ENCODE assay signal across 1 cellular context in genomic region chr22:12601870-12602779, GRCh38.
TF ChIP-seq lines count a peak whose summit lies in the region.

No MANE protein-coding gene starts in this region.

TF ChIP-seq in HepG2, 621 proteins besides CTCF, POLR2A, EP300 and RAD21 (continued from another document and continues in another):
- TF ChIP-seq ZNF556 (CRISPR knock-in tag; IDR thresholded peaks at IDR 0.05; ENCODE audit: borderline replicate concordance) (no peak), THAP8 (CRISPR knock-in tag; IDR thresholded peaks at IDR 0.05; ENCODE audit: borderline replicate concordance) (no peak), DMAP1 (CRISPR knock-in tag; IDR thresholded peaks at IDR 0.05) (no peak), ZNF614 (CRISPR knock-in tag; IDR thresholded peaks at IDR 0.05; ENCODE audit: borderline replicate concordance) (no peak), ZSCAN20 (CRISPR knock-in tag; IDR thresholded peaks at IDR 0.05; ENCODE audit: borderline replicate concordance) (no peak), E2F2 (CRISPR knock-in tag; IDR thresholded peaks at IDR 0.05; ENCODE audit: borderline replicate concordance) (no peak), MEIS2 (CRISPR knock-in tag; IDR thresholded peaks at IDR 0.05) (no peak), ETV6 (CRISPR knock-in tag; conservative IDR thresholded peaks at IDR 0.05) (no peak), ZFAT (CRISPR knock-in tag; conservative IDR thresholded peaks at IDR 0.05) (no peak), RFX1 (IDR thresholded peaks at IDR 0.05) (no peak), HNF4G (IDR thresholded peaks at IDR 0.05; ENCODE audit: borderline replicate concordance, low read depth, low read length) (no peak), HNF4G (CRISPR knock-in tag; IDR thresholded peaks at IDR 0.05; ENCODE audit: borderline replicate concordance, low read depth) (no peak), ZFP82 (CRISPR knock-in tag; IDR thresholded peaks at IDR 0.05; ENCODE audit: borderline replicate concordance) (no peak), RCOR2 (CRISPR knock-in tag; IDR thresholded peaks at IDR 0.05) (no peak), SRY (CRISPR knock-in tag; IDR thresholded peaks at IDR 0.05) (no peak), SMC3 (IDR thresholded peaks at IDR 0.05; ENCODE audit: low read length) (no peak), GABPB1 (CRISPR knock-in tag; IDR thresholded peaks at IDR 0.05) (peak; percentile 87), ZNF772 (CRISPR knock-in tag; IDR thresholded peaks at IDR 0.05) (no peak), MTF1 (CRISPR knock-in tag; IDR thresholded peaks at IDR 0.05) (no peak), TAF1 (CRISPR knock-in tag; IDR thresholded peaks at IDR 0.05) (0 out of 2 replicates have a peak, but pooled peaks have one; percentile 25), DNMT3B (CRISPR knock-in tag; conservative IDR thresholded peaks at IDR 0.05) (no peak), PHF8 (CRISPR knock-in tag; IDR thresholded peaks at IDR 0.05) (peak; percentile 31; the same call in 1 of the 2 replicates), ELF1 (CRISPR knock-in tag; IDR thresholded peaks at IDR 0.05) (peak; percentile 90), SCMH1 (CRISPR knock-in tag; IDR thresholded peaks at IDR 0.05; ENCODE audit: borderline replicate concordance) (no peak), ZNF263 (CRISPR knock-in tag; IDR thresholded peaks at IDR 0.05) (no peak), ZFY (CRISPR knock-in tag; IDR thresholded peaks at IDR 0.05) (peak; percentile 36; the same call in 1 of the 2 replicates), ZSCAN12 (CRISPR knock-in tag; IDR thresholded peaks at IDR 0.05) (no peak), TBP (CRISPR knock-in tag; IDR thresholded peaks at IDR 0.05) (no peak), ZNF326 (CRISPR knock-in tag; IDR thresholded peaks at IDR 0.05; ENCODE audit: borderline replicate concordance) (no peak), ZNF83 (CRISPR knock-in tag; IDR thresholded peaks at IDR 0.05; ENCODE audit: borderline replicate concordance) (no peak), ZBTB1 (CRISPR knock-in tag; IDR thresholded peaks at IDR 0.05; ENCODE audit: borderline replicate concordance) (no peak), NCOA1 (CRISPR knock-in tag; IDR thresholded peaks at IDR 0.05) (no peak), KMT2A (CRISPR knock-in tag; IDR thresholded peaks at IDR 0.05) (peak; percentile 58; the same call in 1 of the 2 replicates), NR2C2 (CRISPR knock-in tag; IDR thresholded peaks at IDR 0.05; ENCODE audit: borderline replicate concordance) (peak; percentile 76), HOXA3 (CRISPR knock-in tag; IDR thresholded peaks at IDR 0.05) (0 out of 2 replicates have a peak, but pooled peaks have one; percentile 22), ZNF496 (CRISPR knock-in tag; IDR thresholded peaks at IDR 0.05; ENCODE audit: insufficient replicate concordance) (no peak), KAT8 (CRISPR knock-in tag; IDR thresholded peaks at IDR 0.05) (peak; percentile 64; the same call in 1 of the 2 replicates), RBM39 (IDR thresholded peaks at IDR 0.05; ENCODE audit: low read depth, low read length, poor library complexity, severe bottlenecking) (peak; percentile 46), TSC22D2 (CRISPR knock-in tag; IDR thresholded peaks at IDR 0.05; ENCODE audit: borderline replicate concordance) (no peak), CREB1 (IDR thresholded peaks at IDR 0.05) (no peak), CREB1 (CRISPR knock-in tag; IDR thresholded peaks at IDR 0.05) (no peak), ADNP (CRISPR knock-in tag; IDR thresholded peaks at IDR 0.05) (no peak), NCOR1 (IDR thresholded peaks at IDR 0.05; ENCODE audit: borderline replicate concordance, low read length) (no peak), RFX5 (IDR thresholded peaks at IDR 0.05; ENCODE audit: low read depth, low read length) (no peak), ZSCAN22 (CRISPR knock-in tag; IDR thresholded peaks at IDR 0.05) (no peak), HDAC6 (IDR thresholded peaks at IDR 0.05; ENCODE audit: low read depth, low read length) (no peak), ZNF768 (CRISPR knock-in tag; IDR thresholded peaks at IDR 0.05) (no peak), ZNF788 (CRISPR knock-in tag; IDR thresholded peaks at IDR 0.05; ENCODE audit: borderline replicate concordance) (no peak), GATAD1 (CRISPR knock-in tag; IDR thresholded peaks at IDR 0.05) (peak; percentile 77), HHEX (CRISPR knock-in tag; IDR thresholded peaks at IDR 0.05) (no peak), THAP11 (CRISPR knock-in tag; IDR thresholded peaks at IDR 0.05) (peak; percentile 56; the same call in 1 of the 2 replicates), RXRA (CRISPR knock-in tag; IDR thresholded peaks at IDR 0.05) (no peak), CREB3 (CRISPR knock-in tag; IDR thresholded peaks at IDR 0.05) (no peak), NCOA5 (CRISPR knock-in tag; IDR thresholded peaks at IDR 0.05) (no peak), ZIK1 (CRISPR knock-in tag; IDR thresholded peaks at IDR 0.05; ENCODE audit: borderline replicate concordance, low read depth) (no peak), TFAP4 (IDR thresholded peaks at IDR 0.05; ENCODE audit: borderline replicate concordance, low read depth) (no peak), KLF16 (CRISPR knock-in tag; IDR thresholded peaks at IDR 0.05) (no peak), ASH2L (IDR thresholded peaks at IDR 0.05; ENCODE audit: insufficient read length, low read depth, low read length) (peak; percentile 40), FOSL2 (CRISPR knock-in tag; IDR thresholded peaks at IDR 0.05) (no peak), NR1H2 (CRISPR knock-in tag; IDR thresholded peaks at IDR 0.05; ENCODE audit: borderline replicate concordance, low read depth) (no peak), GABPA (IDR thresholded peaks at IDR 0.05; ENCODE audit: low read depth, low read length) (peak; percentile 37; the same call in 1 of the 2 replicates), GABPA (CRISPR knock-in tag; IDR thresholded peaks at IDR 0.05; ENCODE audit: low read depth) (peak; percentile 58; the same call in 1 of the 2 replicates)
- TF ChIP-seq, protein P1, sequence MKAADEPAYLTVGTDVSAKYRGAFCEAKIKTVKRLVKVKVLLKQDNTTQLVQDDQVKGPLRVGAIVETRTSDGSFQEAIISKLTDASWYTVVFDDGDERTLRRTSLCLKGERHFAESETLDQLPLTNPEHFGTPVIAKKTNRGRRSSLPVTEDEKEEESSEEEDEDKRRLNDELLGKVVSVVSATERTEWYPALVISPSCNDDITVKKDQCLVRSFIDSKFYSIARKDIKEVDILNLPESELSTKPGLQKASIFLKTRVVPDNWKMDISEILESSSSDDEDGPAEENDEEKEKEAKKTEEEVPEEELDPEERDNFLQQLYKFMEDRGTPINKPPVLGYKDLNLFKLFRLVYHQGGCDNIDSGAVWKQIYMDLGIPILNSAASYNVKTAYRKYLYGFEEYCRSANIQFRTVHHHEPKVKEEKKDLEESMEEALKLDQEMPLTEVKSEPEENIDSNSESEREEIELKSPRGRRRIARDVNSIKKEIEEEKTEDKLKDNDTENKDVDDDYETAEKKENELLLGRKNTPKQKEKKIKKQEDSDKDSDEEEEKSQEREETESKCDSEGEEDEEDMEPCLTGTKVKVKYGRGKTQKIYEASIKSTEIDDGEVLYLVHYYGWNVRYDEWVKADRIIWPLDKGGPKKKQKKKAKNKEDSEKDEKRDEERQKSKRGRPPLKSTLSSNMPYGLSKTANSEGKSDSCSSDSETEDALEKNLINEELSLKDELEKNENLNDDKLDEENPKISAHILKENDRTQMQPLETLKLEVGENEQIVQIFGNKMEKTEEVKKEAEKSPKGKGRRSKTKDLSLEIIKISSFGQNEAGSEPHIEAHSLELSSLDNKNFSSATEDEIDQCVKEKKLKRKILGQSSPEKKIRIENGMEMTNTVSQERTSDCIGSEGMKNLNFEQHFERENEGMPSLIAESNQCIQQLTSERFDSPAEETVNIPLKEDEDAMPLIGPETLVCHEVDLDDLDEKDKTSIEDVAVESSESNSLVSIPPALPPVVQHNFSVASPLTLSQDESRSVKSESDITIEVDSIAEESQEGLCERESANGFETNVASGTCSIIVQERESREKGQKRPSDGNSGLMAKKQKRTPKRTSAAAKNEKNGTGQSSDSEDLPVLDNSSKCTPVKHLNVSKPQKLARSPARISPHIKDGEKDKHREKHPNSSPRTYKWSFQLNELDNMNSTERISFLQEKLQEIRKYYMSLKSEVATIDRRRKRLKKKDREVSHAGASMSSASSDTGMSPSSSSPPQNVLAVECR (CRISPR knock-in tag; IDR thresholded peaks at IDR 0.05; ENCODE audit: borderline replicate concordance): peak; percentile 57; the same call in 1 of the 2 replicates
- TF ChIP-seq, protein P2, sequence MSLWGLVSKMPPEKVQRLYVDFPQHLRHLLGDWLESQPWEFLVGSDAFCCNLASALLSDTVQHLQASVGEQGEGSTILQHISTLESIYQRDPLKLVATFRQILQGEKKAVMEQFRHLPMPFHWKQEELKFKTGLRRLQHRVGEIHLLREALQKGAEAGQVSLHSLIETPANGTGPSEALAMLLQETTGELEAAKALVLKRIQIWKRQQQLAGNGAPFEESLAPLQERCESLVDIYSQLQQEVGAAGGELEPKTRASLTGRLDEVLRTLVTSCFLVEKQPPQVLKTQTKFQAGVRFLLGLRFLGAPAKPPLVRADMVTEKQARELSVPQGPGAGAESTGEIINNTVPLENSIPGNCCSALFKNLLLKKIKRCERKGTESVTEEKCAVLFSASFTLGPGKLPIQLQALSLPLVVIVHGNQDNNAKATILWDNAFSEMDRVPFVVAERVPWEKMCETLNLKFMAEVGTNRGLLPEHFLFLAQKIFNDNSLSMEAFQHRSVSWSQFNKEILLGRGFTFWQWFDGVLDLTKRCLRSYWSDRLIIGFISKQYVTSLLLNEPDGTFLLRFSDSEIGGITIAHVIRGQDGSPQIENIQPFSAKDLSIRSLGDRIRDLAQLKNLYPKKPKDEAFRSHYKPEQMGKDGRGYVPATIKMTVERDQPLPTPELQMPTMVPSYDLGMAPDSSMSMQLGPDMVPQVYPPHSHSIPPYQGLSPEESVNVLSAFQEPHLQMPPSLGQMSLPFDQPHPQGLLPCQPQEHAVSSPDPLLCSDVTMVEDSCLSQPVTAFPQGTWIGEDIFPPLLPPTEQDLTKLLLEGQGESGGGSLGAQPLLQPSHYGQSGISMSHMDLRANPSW (CRISPR knock-in tag; IDR thresholded peaks at IDR 0.05; ENCODE audit: borderline replicate concordance): no peak
- TF ChIP-seq, protein P3, sequence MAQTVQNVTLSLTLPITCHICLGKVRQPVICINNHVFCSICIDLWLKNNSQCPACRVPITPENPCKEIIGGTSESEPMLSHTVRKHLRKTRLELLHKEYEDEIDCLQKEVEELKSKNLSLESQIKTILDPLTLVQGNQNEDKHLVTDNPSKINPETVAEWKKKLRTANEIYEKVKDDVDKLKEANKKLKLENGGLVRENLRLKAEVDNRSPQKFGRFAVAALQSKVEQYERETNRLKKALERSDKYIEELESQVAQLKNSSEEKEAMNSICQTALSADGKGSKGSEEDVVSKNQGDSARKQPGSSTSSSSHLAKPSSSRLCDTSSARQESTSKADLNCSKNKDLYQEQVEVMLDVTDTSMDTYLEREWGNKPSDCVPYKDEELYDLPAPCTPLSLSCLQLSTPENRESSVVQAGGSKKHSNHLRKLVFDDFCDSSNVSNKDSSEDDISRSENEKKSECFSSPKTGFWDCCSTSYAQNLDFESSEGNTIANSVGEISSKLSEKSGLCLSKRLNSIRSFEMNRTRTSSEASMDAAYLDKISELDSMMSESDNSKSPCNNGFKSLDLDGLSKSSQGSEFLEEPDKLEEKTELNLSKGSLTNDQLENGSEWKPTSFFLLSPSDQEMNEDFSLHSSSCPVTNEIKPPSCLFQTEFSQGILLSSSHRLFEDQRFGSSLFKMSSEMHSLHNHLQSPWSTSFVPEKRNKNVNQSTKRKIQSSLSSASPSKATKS (CRISPR knock-in tag; IDR thresholded peaks at IDR 0.05): no peak
